15 cellular contexts compared by ENCODE assay signal in the genomic region with DNA sequence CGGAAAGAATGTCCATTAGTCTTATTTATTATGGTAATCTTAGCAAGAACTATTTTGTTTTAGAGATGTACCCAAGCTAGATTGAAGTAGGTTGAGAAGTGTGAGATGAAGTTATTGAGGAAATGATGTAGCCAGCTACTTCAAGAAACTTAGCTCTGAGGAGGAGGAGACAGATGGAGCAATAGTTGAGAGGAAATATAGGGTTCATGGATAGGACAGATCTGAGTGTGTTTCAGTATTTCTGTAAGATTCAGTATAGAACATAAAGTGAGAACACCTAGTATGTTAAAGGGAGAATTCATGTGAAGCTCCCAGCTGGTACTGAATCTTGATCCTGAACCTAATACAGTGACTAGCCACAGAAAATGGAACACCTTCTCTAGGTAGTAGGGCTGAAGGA.
"Had no signal": no experiment of that assay in that cellular context is flagged by ENCODE, and none has a peak within 500 bp of the region (broad histone marks: within the 10 kb centered on the region; RNA-seq: fewer than 3 reads in every experiment).

No MANE protein-coding gene starts in this region.

- H3K27ac ChIP-seq: esophagus squamous epithelium, ovary, stomach, thoracic aorta, uterus had no signal

- H3K27me3 ChIP-seq: breast epithelium, esophagus squamous epithelium, ovary, stomach, uterus had no signal

- H3K36me3 ChIP-seq: breast epithelium, ovary, uterus had no signal

- H3K4me1 ChIP-seq: breast epithelium, uterus had no signal

- H3K9me3 ChIP-seq: breast epithelium, esophagus squamous epithelium, ovary, stomach, thoracic aorta, uterus had no signal

- H3K4me3 ChIP-seq: breast epithelium, esophagus squamous epithelium, ovary, stomach, thoracic aorta, uterus had no signal

- DNase-seq: activated gamma-delta T cell treated with Interleukin-2 at 50 U/mL for 16 hours; activated naive CD8-positive, alpha-beta T cell treated with anti-CD3 and anti-CD28 coated beads for 36 hours; activated T-cell treated with anti-CD3 and anti-CD28 coated beads, Interleukin-2, amount 50 U/mL, for 48 hours; aorta; esophagus squamous epithelium; kidney; left ventricle myocardium superior; ovary; stimulated activated CD4-positive, alpha-beta T cell treated with anti-CD3 and anti-CD28 coated beads, Interleukin-15, amount 100 ng/mL, for 24 hours; stimulated activated CD4-positive, alpha-beta T cell treated with anti-CD3 and anti-CD28 coated beads, Interleukin-4, amount 100 ng/mL, for 24 hours; stomach; T-helper 2 cell; uterus had no signal
